Comparison of ENCODE assay signal across 1 cellular context in the genomic region with DNA sequence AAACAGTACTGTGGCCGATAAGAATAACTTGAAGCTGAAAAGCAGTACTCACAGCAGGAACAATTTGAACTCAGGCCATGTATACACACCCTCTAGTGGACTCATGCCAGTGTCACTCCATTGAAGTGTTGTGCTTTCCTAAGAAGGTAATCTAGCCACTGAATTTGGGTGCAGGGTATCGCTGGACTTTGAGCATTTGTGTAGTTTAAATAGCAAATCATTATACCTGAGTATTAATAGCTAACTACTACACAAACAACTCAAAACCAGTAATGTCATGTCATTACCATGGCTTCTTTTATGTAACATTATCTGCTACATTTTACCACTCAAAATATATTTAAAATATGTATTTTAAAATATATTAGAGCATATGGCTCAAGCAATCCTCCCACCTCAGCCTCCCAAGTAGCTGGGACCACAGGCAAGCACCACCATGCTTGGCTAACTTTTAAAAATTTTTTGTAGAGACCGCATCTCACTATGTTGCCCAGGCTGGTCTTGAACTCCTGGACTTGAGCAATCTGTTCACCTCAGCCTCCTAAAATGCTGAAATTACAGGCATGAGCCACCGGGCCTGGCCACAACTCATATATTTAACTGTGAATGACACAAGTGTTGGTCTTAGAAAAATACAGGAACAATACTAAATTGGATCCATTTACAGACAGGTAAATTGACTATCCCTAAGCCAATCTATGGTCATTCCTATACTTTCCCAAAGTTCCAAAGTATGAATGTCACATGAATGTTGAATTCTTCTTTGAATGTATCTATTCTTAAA.
TF ChIP-seq lines count a peak whose summit lies in the region.

No MANE protein-coding gene starts in this region.

TF ChIP-seq in HCT116, 20 proteins besides CTCF, POLR2A, EP300 and RAD21 (continued from another document):
- TF ChIP-seq TCF7L2 (IDR thresholded peaks at IDR 0.05; ENCODE audit: borderline replicate concordance, extremely low read depth, insufficient read depth, insufficient read length) (no peak), JUND (IDR thresholded peaks at IDR 0.05) (no peak), SIN3A (IDR thresholded peaks at IDR 0.05; ENCODE audit: low read depth) (no peak), SRF (IDR thresholded peaks at IDR 0.05; ENCODE audit: low read depth) (no peak), ELF1 (IDR thresholded peaks at IDR 0.05; ENCODE audit: borderline replicate concordance, low read depth) (no peak), POLR2AphosphoS5 (IDR thresholded peaks at IDR 0.05; ENCODE audit: low read depth, low read length) (no peak)
- TF ChIP-seq, protein P1, sequence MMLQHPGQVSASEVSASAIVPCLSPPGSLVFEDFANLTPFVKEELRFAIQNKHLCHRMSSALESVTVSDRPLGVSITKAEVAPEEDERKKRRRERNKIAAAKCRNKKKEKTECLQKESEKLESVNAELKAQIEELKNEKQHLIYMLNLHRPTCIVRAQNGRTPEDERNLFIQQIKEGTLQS (IDR thresholded peaks at IDR 0.05) = no peak
- TF ChIP-seq, protein P2, sequence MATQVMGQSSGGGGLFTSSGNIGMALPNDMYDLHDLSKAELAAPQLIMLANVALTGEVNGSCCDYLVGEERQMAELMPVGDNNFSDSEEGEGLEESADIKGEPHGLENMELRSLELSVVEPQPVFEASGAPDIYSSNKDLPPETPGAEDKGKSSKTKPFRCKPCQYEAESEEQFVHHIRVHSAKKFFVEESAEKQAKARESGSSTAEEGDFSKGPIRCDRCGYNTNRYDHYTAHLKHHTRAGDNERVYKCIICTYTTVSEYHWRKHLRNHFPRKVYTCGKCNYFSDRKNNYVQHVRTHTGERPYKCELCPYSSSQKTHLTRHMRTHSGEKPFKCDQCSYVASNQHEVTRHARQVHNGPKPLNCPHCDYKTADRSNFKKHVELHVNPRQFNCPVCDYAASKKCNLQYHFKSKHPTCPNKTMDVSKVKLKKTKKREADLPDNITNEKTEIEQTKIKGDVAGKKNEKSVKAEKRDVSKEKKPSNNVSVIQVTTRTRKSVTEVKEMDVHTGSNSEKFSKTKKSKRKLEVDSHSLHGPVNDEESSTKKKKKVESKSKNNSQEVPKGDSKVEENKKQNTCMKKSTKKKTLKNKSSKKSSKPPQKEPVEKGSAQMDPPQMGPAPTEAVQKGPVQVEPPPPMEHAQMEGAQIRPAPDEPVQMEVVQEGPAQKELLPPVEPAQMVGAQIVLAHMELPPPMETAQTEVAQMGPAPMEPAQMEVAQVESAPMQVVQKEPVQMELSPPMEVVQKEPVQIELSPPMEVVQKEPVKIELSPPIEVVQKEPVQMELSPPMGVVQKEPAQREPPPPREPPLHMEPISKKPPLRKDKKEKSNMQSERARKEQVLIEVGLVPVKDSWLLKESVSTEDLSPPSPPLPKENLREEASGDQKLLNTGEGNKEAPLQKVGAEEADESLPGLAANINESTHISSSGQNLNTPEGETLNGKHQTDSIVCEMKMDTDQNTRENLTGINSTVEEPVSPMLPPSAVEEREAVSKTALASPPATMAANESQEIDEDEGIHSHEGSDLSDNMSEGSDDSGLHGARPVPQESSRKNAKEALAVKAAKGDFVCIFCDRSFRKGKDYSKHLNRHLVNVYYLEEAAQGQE (IDR thresholded peaks at IDR 0.05; ENCODE audit: low read depth) = no peak
